Comparison of ENCODE assay signal across 28 cellular contexts in genomic region chr5:138978085-138978484, GRCh38.
A peak's percentile ranks its signal among the peaks of the same experiment; 100 is the strongest.
DNase-seq lines count a peak whose midpoint lies in the region; ATAC-seq, FAIRE-seq and TF ChIP-seq lines count a peak whose summit lies in the region.
"Had no signal": no experiment of that assay in that cellular context is flagged by ENCODE, and none has a peak within 500 bp of the region (broad histone marks: within the 10 kb centered on the region; RNA-seq: fewer than 3 reads in every experiment).

No MANE protein-coding gene starts in this region.

- peaks cover 11% of the 10 kb centered on the region for H3K36me3 Mint-ChIP-seq in astrocyte (ENCODE audit: low read depth, unreplicated experiment)
- H3K36me3 Mint-ChIP-seq: brain had no signal

- H3K27ac ChIP-seq in astrocyte (ENCODE audit: low read depth, low read length) (peak overlapping the region; percentile 12), dorsolateral prefrontal cortex (no peak overlapping the region)
- H3K27ac ChIP-seq: esophagus muscularis mucosa, SJCRH30 had no signal

- H3K9me3 ChIP-seq in astrocyte (ENCODE audit: insufficient read depth, low read depth, low read length), result no peaks in the 10 kb centered on the region
- H3K9me3 ChIP-seq: esophagus muscularis mucosa, MG63, SJCRH30 had no signal

- TF ChIP-seq CTCF in astrocyte (IDR thresholded peaks at IDR 0.05; ENCODE audit: insufficient read depth, low read depth, low read length) (no peak), dorsolateral prefrontal cortex (IDR thresholded peaks at IDR 0.05 in 54 of 56, conservative IDR thresholded peaks at IDR 0.05 in 2 of 56; ENCODE audit: low read depth in 1 of 56, partially characterized antibody in 56 of 56) (no peak)

- peaks cover 64% of the 10 kb centered on the region for H3K4me1 Mint-ChIP-seq in astrocyte (ENCODE audit: low read depth, unreplicated experiment)

- H3K27me3 ChIP-seq in astrocyte (ENCODE audit: insufficient read depth, low read length) (no peaks in the 10 kb centered on the region), dorsolateral prefrontal cortex (no peaks in the 10 kb centered on the region)
- H3K27me3 ChIP-seq: esophagus muscularis mucosa, MG63, SJCRH30 had no signal

- ATAC-seq in HG03095 (IDR thresholded peaks at IDR 0.05; ENCODE audit: unreplicated experiment) (no peak), GM19455 (IDR thresholded peaks at IDR 0.05; ENCODE audit: unreplicated experiment) (no peak)
- ATAC-seq: activated CD8-positive, alpha-beta T cell treated with anti-CD3 and anti-CD28 coated beads for 36 hours; effector memory CD8-positive, alpha-beta T cell; left colon had no signal

- peak; percentile 17 for FAIRE-seq in astrocyte (lab: Jason Lieb, UNC)
- FAIRE-seq: A204.1, RCC 7860, TTC549 had no signal

- H4K20me1 ChIP-seq in astrocyte (ENCODE audit: insufficient read depth, low read length), result no peaks in the 10 kb centered on the region

- H3K9me3 Mint-ChIP-seq in astrocyte (ENCODE audit: unreplicated experiment), result peaks cover 2% of the 10 kb centered on the region
- H3K9me3 Mint-ChIP-seq: activated CD8-positive, alpha-beta T cell treated with anti-CD3 and anti-CD28 coated beads for 36 hours; activated naive CD8-positive, alpha-beta T cell treated with anti-CD3 and anti-CD28 coated beads, Interleukin-2, amount 10 ng/mL, durations not matched to agents 7 days and 5 days; brain; effector memory CD8-positive, alpha-beta T cell; type B pancreatic cell had no signal

- H3K27ac Mint-ChIP-seq in astrocyte (ENCODE audit: unreplicated experiment), result peak overlapping the region; percentile 84
- H3K27ac Mint-ChIP-seq: effector memory CD8-positive, alpha-beta T cell; type B pancreatic cell had no signal

- no peaks in the 10 kb centered on the region for H3K36me3 ChIP-seq in astrocyte (ENCODE audit: insufficient read depth, low read length)
- H3K36me3 ChIP-seq: esophagus muscularis mucosa, MG63, SJCRH30 had no signal

- no peak overlapping the region for H3K4me3 Mint-ChIP-seq in astrocyte (ENCODE audit: unreplicated experiment)
- H3K4me3 Mint-ChIP-seq: activated CD8-positive, alpha-beta T cell treated with anti-CD3 and anti-CD28 coated beads for 36 hours; activated naive CD8-positive, alpha-beta T cell treated with anti-CD3 and anti-CD28 coated beads, Interleukin-2, amount 10 ng/mL, durations not matched to agents 7 days and 5 days; brain; effector memory CD8-positive, alpha-beta T cell; type B pancreatic cell had no signal

- H3K4me1 ChIP-seq in astrocyte (ENCODE audit: insufficient read depth, low read length), result peaks cover 42% of the 10 kb centered on the region
- H3K4me1 ChIP-seq: SJCRH30 had no signal

- peak; percentile 27 for DNase-seq in A172 (ENCODE audit: low spot score)
- DNase-seq in HCEC 1CT, result peak; percentile 18
- peak; percentile 52 for DNase-seq in astrocyte (ENCODE audit: low read depth)
- DNase-seq in islet precursor cell, result peak; percentile 23
- no peak for DNase-seq in NCI-H187 treated with DMSO at 0.1 percent for 48 hours (lab: John Stamatoyannopoulos, UW)
- DNase-seq in dorsolateral prefrontal cortex, result no peak
- DNase-seq: activated CD4-positive, CD25-positive, alpha-beta regulatory T cell treated with anti-CD3 and anti-CD28 coated beads, Interleukin-2, amount 50 U/mL, for 72 hours; activated CD8-positive, alpha-beta T cell treated with anti-CD3 and anti-CD28 coated beads for 36 hours; activated effector memory CD4-positive, alpha-beta T cell treated with Interleukin-2 at 50 U/mL for 16 hours; activated naive CD8-positive, alpha-beta T cell treated with anti-CD3 and anti-CD28 coated beads, Interleukin-2, amount 10 ng/mL, durations not matched to agents 7 days and 5 days; activated T-cell treated with anti-CD3 and anti-CD28 coated beads for 4 hours; COR-L47; effector memory CD8-positive, alpha-beta T cell; left colon; MG63; NCI-H1417 treated with DMSO at 0.1 percent for 48 hours; NCI-H2171; NCI-H524; SJCRH30; T-helper 1 cell had no signal

- H3K79me2 ChIP-seq in astrocyte (ENCODE audit: insufficient read depth, low read length), result no peaks in the 10 kb centered on the region

- peak overlapping the region; percentile 34 for H3K4me2 ChIP-seq in astrocyte (ENCODE audit: low read length)

- no peaks in the 10 kb centered on the region for H3K27me3 Mint-ChIP-seq in astrocyte (ENCODE audit: low read depth, unreplicated experiment)
- H3K27me3 Mint-ChIP-seq: activated CD8-positive, alpha-beta T cell treated with anti-CD3 and anti-CD28 coated beads for 36 hours; activated naive CD8-positive, alpha-beta T cell treated with anti-CD3 and anti-CD28 coated beads, Interleukin-2, amount 10 ng/mL, durations not matched to agents 7 days and 5 days; effector memory CD8-positive, alpha-beta T cell; type B pancreatic cell had no signal

- no peak overlapping the region for H2AFZ ChIP-seq in astrocyte (ENCODE audit: low read depth, low read length)

- H3K4me3 ChIP-seq in astrocyte (ENCODE audit: insufficient read depth, low read depth, low read length), result no peak overlapping the region
- H3K4me3 ChIP-seq in dorsolateral prefrontal cortex, result no peak overlapping the region
- H3K4me3 ChIP-seq: esophagus muscularis mucosa, MG63, SJCRH30 had no signal

- intact Hi-C loops in dorsolateral prefrontal cortex (cut with DNase I), result no loop called here

- no peak overlapping the region for H3K9ac ChIP-seq in astrocyte (ENCODE audit: low read length)

Comparison
In these comparisons a context has a peak if more than half of its experiments do, and no peak if none do; other contexts are left out.
1. DNase-seq: peak in A172 (single experiment), HCEC 1CT (single experiment), astrocyte (single experiment) and islet precursor cell (single experiment); none in NCI-H187 treated with DMSO at 0.1 percent for 48 hours (single experiment) and dorsolateral prefrontal cortex (0 of 10).